2 cellular contexts compared by ENCODE assay signal in the genomic region with DNA sequence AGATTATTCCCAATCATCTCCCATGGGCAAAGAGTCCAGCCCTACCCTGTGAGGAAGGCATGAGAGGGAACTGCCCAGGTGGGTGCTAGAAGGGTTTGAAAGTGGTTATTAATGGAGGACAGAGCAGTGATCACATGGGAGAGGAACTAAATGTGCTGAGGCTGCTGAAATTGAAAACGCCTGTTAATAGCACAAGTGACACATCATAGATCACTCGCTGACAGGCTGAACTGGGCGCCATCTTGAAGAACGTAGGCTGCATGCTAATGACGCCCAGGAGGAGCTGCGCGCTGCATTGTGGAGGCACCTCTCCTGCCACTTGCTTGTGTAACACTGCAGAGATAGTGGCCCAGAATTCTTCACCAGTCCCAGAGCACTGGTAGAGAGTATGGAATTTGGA.
TF ChIP-seq lines count a peak whose summit lies in the region.

No MANE protein-coding gene starts in this region.

TF ChIP-seq in HepG2, 621 proteins besides CTCF, POLR2A, EP300 and RAD21 (continued from another document):
- TF ChIP-seq HNF4G (IDR thresholded peaks at IDR 0.05; ENCODE audit: borderline replicate concordance, low read depth, low read length) (no peak), HNF4G (CRISPR knock-in tag; IDR thresholded peaks at IDR 0.05; ENCODE audit: borderline replicate concordance, low read depth) (no peak), MAFK (conservative IDR thresholded peaks at IDR 0.05 in 1 of 2, IDR thresholded peaks at IDR 0.05 in 1 of 2; ENCODE audit: low read length in 2 of 2) (peak; percentile 14 to 67; a peak in 2 of 4 replicates)
- TF ChIP-seq, protein P1, sequence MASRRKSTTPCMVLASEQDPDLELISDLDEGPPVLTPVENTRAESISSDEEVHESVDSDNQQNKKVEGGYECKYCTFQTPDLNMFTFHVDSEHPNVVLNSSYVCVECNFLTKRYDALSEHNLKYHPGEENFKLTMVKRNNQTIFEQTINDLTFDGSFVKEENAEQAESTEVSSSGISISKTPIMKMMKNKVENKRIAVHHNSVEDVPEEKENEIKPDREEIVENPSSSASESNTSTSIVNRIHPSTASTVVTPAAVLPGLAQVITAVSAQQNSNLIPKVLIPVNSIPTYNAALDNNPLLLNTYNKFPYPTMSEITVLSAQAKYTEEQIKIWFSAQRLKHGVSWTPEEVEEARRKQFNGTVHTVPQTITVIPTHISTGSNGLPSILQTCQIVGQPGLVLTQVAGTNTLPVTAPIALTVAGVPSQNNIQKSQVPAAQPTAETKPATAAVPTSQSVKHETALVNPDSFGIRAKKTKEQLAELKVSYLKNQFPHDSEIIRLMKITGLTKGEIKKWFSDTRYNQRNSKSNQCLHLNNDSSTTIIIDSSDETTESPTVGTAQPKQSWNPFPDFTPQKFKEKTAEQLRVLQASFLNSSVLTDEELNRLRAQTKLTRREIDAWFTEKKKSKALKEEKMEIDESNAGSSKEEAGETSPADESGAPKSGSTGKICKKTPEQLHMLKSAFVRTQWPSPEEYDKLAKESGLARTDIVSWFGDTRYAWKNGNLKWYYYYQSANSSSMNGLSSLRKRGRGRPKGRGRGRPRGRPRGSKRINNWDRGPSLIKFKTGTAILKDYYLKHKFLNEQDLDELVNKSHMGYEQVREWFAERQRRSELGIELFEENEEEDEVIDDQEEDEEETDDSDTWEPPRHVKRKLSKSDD (CRISPR knock-in tag; IDR thresholded peaks at IDR 0.05; ENCODE audit: low read depth) = no peak

TF ChIP-seq in neural cell, 6 proteins besides CTCF, POLR2A, EP300 and RAD21 (continued from another document):
- TF ChIP-seq, protein P2, sequence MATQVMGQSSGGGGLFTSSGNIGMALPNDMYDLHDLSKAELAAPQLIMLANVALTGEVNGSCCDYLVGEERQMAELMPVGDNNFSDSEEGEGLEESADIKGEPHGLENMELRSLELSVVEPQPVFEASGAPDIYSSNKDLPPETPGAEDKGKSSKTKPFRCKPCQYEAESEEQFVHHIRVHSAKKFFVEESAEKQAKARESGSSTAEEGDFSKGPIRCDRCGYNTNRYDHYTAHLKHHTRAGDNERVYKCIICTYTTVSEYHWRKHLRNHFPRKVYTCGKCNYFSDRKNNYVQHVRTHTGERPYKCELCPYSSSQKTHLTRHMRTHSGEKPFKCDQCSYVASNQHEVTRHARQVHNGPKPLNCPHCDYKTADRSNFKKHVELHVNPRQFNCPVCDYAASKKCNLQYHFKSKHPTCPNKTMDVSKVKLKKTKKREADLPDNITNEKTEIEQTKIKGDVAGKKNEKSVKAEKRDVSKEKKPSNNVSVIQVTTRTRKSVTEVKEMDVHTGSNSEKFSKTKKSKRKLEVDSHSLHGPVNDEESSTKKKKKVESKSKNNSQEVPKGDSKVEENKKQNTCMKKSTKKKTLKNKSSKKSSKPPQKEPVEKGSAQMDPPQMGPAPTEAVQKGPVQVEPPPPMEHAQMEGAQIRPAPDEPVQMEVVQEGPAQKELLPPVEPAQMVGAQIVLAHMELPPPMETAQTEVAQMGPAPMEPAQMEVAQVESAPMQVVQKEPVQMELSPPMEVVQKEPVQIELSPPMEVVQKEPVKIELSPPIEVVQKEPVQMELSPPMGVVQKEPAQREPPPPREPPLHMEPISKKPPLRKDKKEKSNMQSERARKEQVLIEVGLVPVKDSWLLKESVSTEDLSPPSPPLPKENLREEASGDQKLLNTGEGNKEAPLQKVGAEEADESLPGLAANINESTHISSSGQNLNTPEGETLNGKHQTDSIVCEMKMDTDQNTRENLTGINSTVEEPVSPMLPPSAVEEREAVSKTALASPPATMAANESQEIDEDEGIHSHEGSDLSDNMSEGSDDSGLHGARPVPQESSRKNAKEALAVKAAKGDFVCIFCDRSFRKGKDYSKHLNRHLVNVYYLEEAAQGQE (IDR thresholded peaks at IDR 0.05; ENCODE audit: borderline replicate concordance) = no peak
- TF ChIP-seq MXI1 (conservative IDR thresholded peaks at IDR 0.05; ENCODE audit: poor library complexity, severe bottlenecking) = no peak
- no peak for TF ChIP-seq TAF1 (IDR thresholded peaks at IDR 0.05; ENCODE audit: low read depth)
- no peak for TF ChIP-seq EZH2 (IDR thresholded peaks at IDR 0.05; ENCODE audit: borderline replicate concordance, insufficient read depth, low read length, poor library complexity, severe bottlenecking)
- no peak for TF ChIP-seq SMC3 (conservative IDR thresholded peaks at IDR 0.05; ENCODE audit: poor library complexity)
